8 cellular contexts compared by ENCODE assay signal in the genomic region with DNA sequence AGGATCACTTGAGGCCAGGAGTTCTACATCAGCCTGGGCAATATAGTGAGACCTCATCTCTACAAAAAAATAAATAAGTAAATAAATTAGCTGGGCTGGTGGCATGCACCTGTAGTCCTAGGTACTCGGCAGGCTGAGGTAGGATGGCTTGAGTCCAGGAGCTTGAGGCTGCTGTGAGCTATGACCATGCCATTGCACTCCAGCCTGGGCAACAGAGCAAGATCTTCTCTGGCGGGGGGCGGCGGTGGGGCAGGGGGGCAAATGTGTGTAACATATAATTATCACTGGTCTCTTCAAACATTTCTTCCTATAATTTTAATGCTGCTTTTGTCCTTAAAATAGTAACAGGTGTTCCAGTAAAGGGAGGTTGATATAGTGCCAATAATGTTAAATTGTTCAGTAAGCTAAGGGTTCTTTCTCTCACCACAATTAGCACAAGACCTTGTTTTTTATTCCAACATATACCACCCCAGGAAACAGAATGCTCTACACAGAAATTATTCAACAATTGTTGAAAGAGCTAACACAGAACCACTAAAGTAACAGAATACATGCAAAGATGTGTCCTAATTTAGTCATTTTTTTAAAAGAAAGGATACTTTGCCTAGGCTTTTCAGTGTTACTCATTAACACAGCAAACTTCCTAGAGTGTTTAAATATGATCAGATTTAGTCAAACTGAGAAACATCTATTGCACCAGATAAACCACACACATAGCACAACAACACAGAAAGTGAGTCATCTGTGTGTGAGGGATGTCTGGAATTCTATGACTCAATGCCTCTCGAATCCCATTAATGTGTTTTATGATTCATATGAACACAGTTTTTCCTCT. TPM values are rescaled to one million over a fixed set of nuclear protein-coding genes. Genes with fewer than 3 reads are reported as not detected.
DNase-seq lines count a peak whose midpoint lies in the region; ATAC-seq, FAIRE-seq and TF ChIP-seq lines count a peak whose summit lies in the region.

No MANE protein-coding gene starts in this region.

- WGBS in A549 (ENCODE audit: missing lambda C conversion rate) = 47% methylated on average over 5 of the region's 5 CpGs
- 79 to 91% (median 81%) methylated on average over 5 of the region's 5 CpGs for WGBS in spleen, 5 donors

- H3K4me3 ChIP-seq in A549 (no peak overlapping the region), OCI-LY3 (ENCODE audit: low read length) (0 out of 2 replicates have a peak overlapping the region, but pooled peaks have one; percentile 2), endothelial cell of umbilical vein (replicated peaks in 1 of 3; ENCODE audit: insufficient read depth in 1 of 3, low read depth in 1 of 3, low read length in 3 of 3) (no peak overlapping the region), spleen (no peak overlapping the region)

- DNase-seq in A549 (ENCODE audit: low read depth in 1 of 2, low spot score in 1 of 2) = peak; percentile 90 to 93
- peak; percentile 94 for DNase-seq in endothelial cell of umbilical vein (ENCODE audit: low read depth, low spot score)
- peak; percentile 100 for DNase-seq in renal cortical epithelial cell (ENCODE audit: low read depth)
- no peak for DNase-seq in spleen
- no peak for DNase-seq in NCI-H2171 treated with DMSO at 0.1 percent for 48 hours (lab: John Stamatoyannopoulos, UW)

- no peaks in the 10 kb centered on the region for H3K9me3 ChIP-seq in A549
- no peaks in the 10 kb centered on the region for H3K9me3 ChIP-seq in OCI-LY3 (ENCODE audit: insufficient read depth, low read length)
- H3K9me3 ChIP-seq in endothelial cell of umbilical vein (replicated peaks; ENCODE audit: control insufficient read depth, insufficient read depth, low read length) = no peaks in the 10 kb centered on the region
- H3K9me3 ChIP-seq in spleen = no peaks in the 10 kb centered on the region

- H3K27me3 ChIP-seq in OCI-LY3 (ENCODE audit: low read depth, low read length) (no peaks in the 10 kb centered on the region), endothelial cell of umbilical vein (ENCODE audit: control insufficient read depth in 2 of 2, insufficient read depth in 2 of 2, low read length in 2 of 2) (no peaks in the 10 kb centered on the region), spleen (replicated peaks in 1 of 7) (no peaks in the 10 kb centered on the region)

- peaks cover 42% of the 10 kb centered on the region for H3K4me1 ChIP-seq in A549
- H3K4me1 ChIP-seq in OCI-LY3 (ENCODE audit: low read length) = peaks cover 30% of the 10 kb centered on the region
- H3K4me1 ChIP-seq in endothelial cell of umbilical vein (ENCODE audit: control insufficient read depth, extremely low read depth, insufficient read depth, low read length) = peaks cover 17% of the 10 kb centered on the region
- peaks cover 0 to 13% (median 0%) of the 10 kb centered on the region in 6 donors for H3K4me1 ChIP-seq in spleen

- H3K36me3 ChIP-seq in OCI-LY3 (replicated peaks; ENCODE audit: low read depth, low read length) = peaks cover 3% of the 10 kb centered on the region
- peaks cover 0 to 6% of the 10 kb centered on the region in 2 experiments for H3K36me3 ChIP-seq in endothelial cell of umbilical vein (ENCODE audit: control insufficient read depth in 2 of 2, extremely low read depth in 1 of 2, insufficient read depth in 2 of 2, low read length in 2 of 2)
- H3K36me3 ChIP-seq in spleen = peaks cover 0 to 25% (median 6%) of the 10 kb centered on the region in 6 donors

- TSS peak; percentile 71 for BruUV-seq in endothelial cell of umbilical vein (replicated peaks; lab: Mats Ljungman, UMichigan)

- peak; percentile 96 for FAIRE-seq in A549 (lab: Jason Lieb, UNC)
- peak; percentile 86 for FAIRE-seq in endothelial cell of umbilical vein (lab: Jason Lieb, UNC)

- TF ChIP-seq EP300 in A549 (IDR thresholded peaks at IDR 0.05) = peak; percentile 94 to 97

- intact Hi-C loops in endothelial cell of umbilical vein (cut with micrococcal nuclease) = loop anchor here (1.0 kb wide), 5 partner anchors 27 to 167 kb away; a partner anchor contains a TSS
- intact Hi-C loops in spleen (cut with DNase I; ENCODE audit: low total_unique reads) = no loop called here

- H2AFZ ChIP-seq in OCI-LY3 (ENCODE audit: low read depth, low read length) (no peak overlapping the region), endothelial cell of umbilical vein (ENCODE audit: low read depth, low read length) (no peak overlapping the region)

- H3K4me2 ChIP-seq in A549 (peak overlapping the region; percentile 74), OCI-LY3 (ENCODE audit: low read length) (peak overlapping the region; percentile 46), endothelial cell of umbilical vein (ENCODE audit: insufficient read depth, low read length) (peak overlapping the region; percentile 53)

- TF ChIP-seq CTCF in A549 (IDR thresholded peaks at IDR 0.05) = no peak
- no peak for TF ChIP-seq CTCF in OCI-LY3 (IDR thresholded peaks at IDR 0.05; ENCODE audit: low read depth, low read length)
- no peak for TF ChIP-seq CTCF in endothelial cell of umbilical vein (IDR thresholded peaks at IDR 0.05; ENCODE audit: extremely low read depth in 1 of 2, insufficient read depth in 1 of 2, low read depth in 1 of 2, low read length in 2 of 2)
- no peak for TF ChIP-seq CTCF in spleen (IDR thresholded peaks at IDR 0.05 in 8 of 11, conservative IDR thresholded peaks at IDR 0.05 in 3 of 11)

- H4K20me1 ChIP-seq in OCI-LY3 (ENCODE audit: insufficient read depth, low read length) (peaks cover 5% of the 10 kb centered on the region; the same call in 1 of the 2 replicates), endothelial cell of umbilical vein (replicated peaks; ENCODE audit: control insufficient read depth, extremely low read depth, insufficient read depth, low read length) (no peaks in the 10 kb centered on the region)

- no peaks in the 10 kb centered on the region for H3K9me1 ChIP-seq in endothelial cell of umbilical vein (replicated peaks; ENCODE audit: control insufficient read depth, extremely low read depth, insufficient read depth, low read length)

- TF ChIP-seq POLR2A in A549 (IDR thresholded peaks at IDR 0.05; ENCODE audit: low read length) (no peak), endothelial cell of umbilical vein (IDR thresholded peaks at IDR 0.05; ENCODE audit: low read depth, low read length) (no peak), spleen (IDR thresholded peaks at IDR 0.05) (no peak)

- no peak overlapping the region for H3K9ac ChIP-seq in OCI-LY3 (ENCODE audit: low read length)
- H3K9ac ChIP-seq in endothelial cell of umbilical vein (replicated peaks; ENCODE audit: extremely low read depth, insufficient read depth, low read length) = peak overlapping the region; percentile 68

- ATAC-seq in A549 = peak; percentile 94 to 98
- peak; percentile 92 for ATAC-seq in GM18508 (IDR thresholded peaks at IDR 0.05; ENCODE audit: insufficient read depth, unreplicated experiment)
- ATAC-seq in HG02981 (IDR thresholded peaks at IDR 0.05; ENCODE audit: unreplicated experiment) = peak; percentile 76

- CTCF ChIA-PET in A549 (lab: Yijun Ruan, JAX) = interaction anchor here (1.8 kb wide), 1 partner anchor 14 kb away, joined by 5 read pairs; no protein-coding TSS in a partner anchor
- CTCF ChIA-PET in endothelial cell of umbilical vein (lab: Charles Lee) = interaction anchor here (1.1 to 1.3 kb wide), 5 partner anchors 12 to 167 kb away, joined by 3 to 5 read pairs (median 3); a partner anchor contains a TSS

- peak overlapping the region; percentile 88 to 91 for H3K27ac ChIP-seq in A549
- no peak overlapping the region for H3K27ac ChIP-seq in OCI-LY3 (ENCODE audit: low read length)
- H3K27ac ChIP-seq in endothelial cell of umbilical vein (ENCODE audit: insufficient read depth, low read depth, low read length) = peak overlapping the region; percentile 89
- no peak overlapping the region for H3K27ac ChIP-seq in spleen

- POLR2A ChIA-PET in A549 (lab: Yijun Ruan, JAX) = interaction anchor here (0.6 to 0.8 kb wide), 2 partner anchors 29 to 55 kb away, joined by 4 read pairs; a partner anchor contains a TSS
- POLR2A ChIA-PET in endothelial cell of umbilical vein (lab: Charles Lee) = interaction anchor here (0.6 kb wide), 1 partner anchor 29 kb away, joined by 3 read pairs; no protein-coding TSS in a partner anchor

- H3K79me2 ChIP-seq in OCI-LY3 (ENCODE audit: low read length) = no peaks in the 10 kb centered on the region; the same call in 1 of the 2 replicates
- peaks cover 54% of the 10 kb centered on the region for H3K79me2 ChIP-seq in endothelial cell of umbilical vein (ENCODE audit: control insufficient read depth, insufficient read depth, low read length)

- peak; percentile 24 to 54; a peak in 4 of 5 replicates for TF ChIP-seq RAD21 in A549 (conservative IDR thresholded peaks at IDR 0.05 in 1 of 2, IDR thresholded peaks at IDR 0.05 in 1 of 2)

- dilution Hi-C loops in endothelial cell of umbilical vein (cut with MboI; ENCODE audit: extremely low pct_ligation_motif_present, low sequenced_read_pairs) = no loop called here

TF ChIP-seq in A549, 52 proteins besides CTCF, POLR2A, EP300 and RAD21 (continues in another document):
- no peak for TF ChIP-seq NFE2L2 (conservative IDR thresholded peaks at IDR 0.05; ENCODE audit: low read length)
- TF ChIP-seq CBX2 (IDR thresholded peaks at IDR 0.05; ENCODE audit: borderline replicate concordance, low read depth) = no peak
- TF ChIP-seq CHD4 (IDR thresholded peaks at IDR 0.05; ENCODE audit: borderline replicate concordance) = no peak
- no peak for TF ChIP-seq SREBF2 (IDR thresholded peaks at IDR 0.05)

TF ChIP-seq in endothelial cell of umbilical vein, 7 proteins besides CTCF, POLR2A, EP300 and RAD21 (continues in another document):
- no peak for TF ChIP-seq GATA2 (IDR thresholded peaks at IDR 0.05; ENCODE audit: insufficient read depth, insufficient read length, low read depth, low read length)
- no peak for TF ChIP-seq MYC (IDR thresholded peaks at IDR 0.05; ENCODE audit: low read depth, low read length)
- peak; percentile 100 for TF ChIP-seq JUN (IDR thresholded peaks at IDR 0.05; ENCODE audit: borderline replicate concordance, insufficient read depth, insufficient read length, low read depth)

RNA-seq across cellular contexts. Expression of a gene that starts 29.1 kb away (rescaled TPM):
- polyA plus RNA-seq in A549 (2011; rRNA removed) (72.0 and 73.2 TPM in 2 replicates), A549 (2017; fragmentation: RNase III; extraction: RNeasy Plus Mini Kit Qiagen cat#74134 plus additional on column Dnase treatment) (29.4 to 31.2 TPM (median 29.9 TPM) in 3 replicates), endothelial cell of umbilical vein (36.7 and 37.1 TPM in 2 replicates), spleen (1 to 10 TPM; 5.3 to 8.2 (median 5.7) TPM)
- polyA plus RNA-seq in A549 (2012; cell fraction: cytosol; rRNA removed) = 20.7 and 25.2 TPM in 2 replicates
- polyA plus RNA-seq in A549 (2012; cell fraction: nucleus; rRNA removed) = 24.7 and 33.9 TPM in 2 replicates
- 91.7 and 93.3 TPM in 2 replicates for polyA minus RNA-seq in A549 (2011; rRNA and poly(A)+ RNA removed)
- total RNA-seq in endothelial cell of umbilical vein (82.2 and 97.3 TPM in 2 replicates), renal cortical epithelial cell (57.3 and 88.0 TPM in 2 replicates), spleen (10 to 100 TPM; 36.0 to 68.6 (median 49.9) TPM)
- polyA plus RNA-seq in endothelial cell of umbilical vein (2011; cell fraction: cytosol; rRNA removed) = 24.5 and 29.7 TPM in 2 replicates
- 106 and 142 TPM in 2 replicates for polyA plus RNA-seq in endothelial cell of umbilical vein (2011; cell fraction: nucleus; rRNA removed)
- polyA plus RNA-seq in endothelial cell of umbilical vein (2012) = 31.7 and 46.5 TPM in 2 replicates
- polyA minus RNA-seq in endothelial cell of umbilical vein = 165 and 203 TPM in 2 replicates
- polyA minus RNA-seq in endothelial cell of umbilical vein (2011; cell fraction: cytosol; rRNA and poly(A)+ RNA removed) = 39.1 TPM
- 218 and 343 TPM in 2 replicates for polyA minus RNA-seq in endothelial cell of umbilical vein (2011; cell fraction: nucleus; rRNA and poly(A)+ RNA removed)

Comparison
In these comparisons a context has a peak if more than half of its experiments do, and no peak if none do; other contexts are left out.
1. DNase-seq: peak in A549 (2 of 2), endothelial cell of umbilical vein (single experiment) and renal cortical epithelial cell (single experiment); none in spleen (single experiment) and NCI-H2171 treated with DMSO at 0.1 percent for 48 hours (single experiment).
2. H3K27ac ChIP-seq: peak in A549 (2 of 2) and endothelial cell of umbilical vein (single experiment); none in OCI-LY3 (single experiment) and spleen (0 of 8).
3. Peak in every context shown above with its lines, with median percentiles within 50 percentile points of each other: ATAC-seq and H3K4me2 ChIP-seq.